1 cellular context compared by ENCODE assay signal in the genomic region with DNA sequence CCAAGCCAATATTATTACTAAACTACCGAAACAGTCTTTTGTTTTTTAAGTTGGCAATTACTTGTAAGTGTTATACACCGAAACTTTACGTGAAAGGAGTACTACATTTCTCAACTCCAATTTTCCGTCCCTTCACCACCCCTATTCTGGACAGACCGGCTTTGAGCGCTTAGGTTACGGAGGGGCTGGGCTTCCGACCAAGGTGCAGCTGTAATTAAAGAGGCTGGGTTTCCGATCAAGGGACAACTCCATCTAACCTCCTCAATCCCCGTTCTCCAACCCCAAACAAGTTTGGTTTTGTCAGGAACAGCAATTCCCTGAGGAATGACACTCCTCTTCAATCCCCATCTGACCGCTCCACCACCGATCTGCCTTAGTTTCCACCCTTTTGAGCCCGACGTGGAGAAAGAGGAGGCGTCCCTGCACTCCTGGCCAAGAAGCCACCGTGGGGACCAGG.
A peak's percentile ranks its signal among the peaks of the same experiment; 100 is the strongest.
TF ChIP-seq lines count a peak whose summit lies in the region.

No MANE protein-coding gene starts in this region.

TF ChIP-seq in HepG2, 621 proteins besides CTCF, POLR2A, EP300 and RAD21 (continued from another document and continues in another):
- no peak for TF ChIP-seq ZBTB40 (IDR thresholded peaks at IDR 0.05)
- TF ChIP-seq ZBTB40 (CRISPR knock-in tag; IDR thresholded peaks at IDR 0.05) = no peak
- no peak for TF ChIP-seq ZNF562 (CRISPR knock-in tag; IDR thresholded peaks at IDR 0.05; ENCODE audit: borderline replicate concordance)
- TF ChIP-seq SP1 (IDR thresholded peaks at IDR 0.05) = no peak
- TF ChIP-seq SP1 (CRISPR knock-in tag; IDR thresholded peaks at IDR 0.05) = no peak
- TF ChIP-seq SAP130 (CRISPR knock-in tag; IDR thresholded peaks at IDR 0.05; ENCODE audit: low read depth) = peak; percentile 37; the same call in 1 of the 2 replicates
- TF ChIP-seq ZNF331 (CRISPR knock-in tag; IDR thresholded peaks at IDR 0.05) = no peak
- no peak for TF ChIP-seq RELA (CRISPR knock-in tag; IDR thresholded peaks at IDR 0.05)
- TF ChIP-seq, protein P1, sequence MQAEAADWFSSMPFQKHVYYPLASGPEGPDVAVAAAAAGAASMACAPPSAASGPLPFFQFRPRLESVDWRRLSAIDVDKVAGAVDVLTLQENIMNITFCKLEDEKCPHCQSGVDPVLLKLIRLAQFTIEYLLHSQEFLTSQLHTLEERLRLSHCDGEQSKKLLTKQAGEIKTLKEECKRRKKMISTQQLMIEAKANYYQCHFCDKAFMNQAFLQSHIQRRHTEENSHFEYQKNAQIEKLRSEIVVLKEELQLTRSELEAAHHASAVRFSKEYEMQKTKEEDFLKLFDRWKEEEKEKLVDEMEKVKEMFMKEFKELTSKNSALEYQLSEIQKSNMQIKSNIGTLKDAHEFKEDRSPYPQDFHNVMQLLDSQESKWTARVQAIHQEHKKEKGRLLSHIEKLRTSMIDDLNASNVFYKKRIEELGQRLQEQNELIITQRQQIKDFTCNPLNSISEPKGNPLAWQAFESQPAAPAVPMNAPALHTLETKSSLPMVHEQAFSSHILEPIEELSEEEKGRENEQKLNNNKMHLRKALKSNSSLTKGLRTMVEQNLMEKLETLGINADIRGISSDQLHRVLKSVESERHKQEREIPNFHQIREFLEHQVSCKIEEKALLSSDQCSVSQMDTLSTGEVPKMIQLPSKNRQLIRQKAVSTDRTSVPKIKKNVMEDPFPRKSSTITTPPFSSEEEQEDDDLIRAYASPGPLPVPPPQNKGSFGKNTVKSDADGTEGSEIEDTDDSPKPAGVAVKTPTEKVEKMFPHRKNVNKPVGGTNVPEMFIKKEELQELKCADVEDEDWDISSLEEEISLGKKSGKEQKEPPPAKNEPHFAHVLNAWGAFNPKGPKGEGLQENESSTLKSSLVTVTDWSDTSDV (CRISPR knock-in tag; IDR thresholded peaks at IDR 0.05) = no peak
- no peak for TF ChIP-seq CCAR2 (optimal IDR thresholded peaks at IDR 0.05; ENCODE audit: low read depth, low read length)
- no peak for TF ChIP-seq MXI1 (IDR thresholded peaks at IDR 0.05; ENCODE audit: borderline replicate concordance, low read depth, low read length)
- TF ChIP-seq, protein P2, sequence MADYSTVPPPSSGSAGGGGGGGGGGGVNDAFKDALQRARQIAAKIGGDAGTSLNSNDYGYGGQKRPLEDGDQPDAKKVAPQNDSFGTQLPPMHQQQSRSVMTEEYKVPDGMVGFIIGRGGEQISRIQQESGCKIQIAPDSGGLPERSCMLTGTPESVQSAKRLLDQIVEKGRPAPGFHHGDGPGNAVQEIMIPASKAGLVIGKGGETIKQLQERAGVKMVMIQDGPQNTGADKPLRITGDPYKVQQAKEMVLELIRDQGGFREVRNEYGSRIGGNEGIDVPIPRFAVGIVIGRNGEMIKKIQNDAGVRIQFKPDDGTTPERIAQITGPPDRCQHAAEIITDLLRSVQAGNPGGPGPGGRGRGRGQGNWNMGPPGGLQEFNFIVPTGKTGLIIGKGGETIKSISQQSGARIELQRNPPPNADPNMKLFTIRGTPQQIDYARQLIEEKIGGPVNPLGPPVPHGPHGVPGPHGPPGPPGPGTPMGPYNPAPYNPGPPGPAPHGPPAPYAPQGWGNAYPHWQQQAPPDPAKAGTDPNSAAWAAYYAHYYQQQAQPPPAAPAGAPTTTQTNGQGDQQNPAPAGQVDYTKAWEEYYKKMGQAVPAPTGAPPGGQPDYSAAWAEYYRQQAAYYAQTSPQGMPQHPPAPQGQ (CRISPR knock-in tag; IDR thresholded peaks at IDR 0.05; ENCODE audit: borderline replicate concordance) = no peak
- no peak for TF ChIP-seq FOXP1 (IDR thresholded peaks at IDR 0.05)
- TF ChIP-seq FOXP1 (CRISPR knock-in tag; IDR thresholded peaks at IDR 0.05) = no peak
- TF ChIP-seq, protein P3, sequence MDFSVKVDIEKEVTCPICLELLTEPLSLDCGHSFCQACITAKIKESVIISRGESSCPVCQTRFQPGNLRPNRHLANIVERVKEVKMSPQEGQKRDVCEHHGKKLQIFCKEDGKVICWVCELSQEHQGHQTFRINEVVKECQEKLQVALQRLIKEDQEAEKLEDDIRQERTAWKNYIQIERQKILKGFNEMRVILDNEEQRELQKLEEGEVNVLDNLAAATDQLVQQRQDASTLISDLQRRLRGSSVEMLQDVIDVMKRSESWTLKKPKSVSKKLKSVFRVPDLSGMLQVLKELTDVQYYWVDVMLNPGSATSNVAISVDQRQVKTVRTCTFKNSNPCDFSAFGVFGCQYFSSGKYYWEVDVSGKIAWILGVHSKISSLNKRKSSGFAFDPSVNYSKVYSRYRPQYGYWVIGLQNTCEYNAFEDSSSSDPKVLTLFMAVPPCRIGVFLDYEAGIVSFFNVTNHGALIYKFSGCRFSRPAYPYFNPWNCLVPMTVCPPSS (IDR thresholded peaks at IDR 0.05) = no peak
- 0 out of 2 replicates have a peak, but pooled peaks have one; percentile 23 for TF ChIP-seq ZNF766 (CRISPR knock-in tag; IDR thresholded peaks at IDR 0.05; ENCODE audit: borderline replicate concordance)
- no peak for TF ChIP-seq KDM5B (CRISPR knock-in tag; IDR thresholded peaks at IDR 0.05; ENCODE audit: borderline replicate concordance)
- TF ChIP-seq BRD4 (CRISPR knock-in tag; IDR thresholded peaks at IDR 0.05) = no peak
- TF ChIP-seq, protein P4, sequence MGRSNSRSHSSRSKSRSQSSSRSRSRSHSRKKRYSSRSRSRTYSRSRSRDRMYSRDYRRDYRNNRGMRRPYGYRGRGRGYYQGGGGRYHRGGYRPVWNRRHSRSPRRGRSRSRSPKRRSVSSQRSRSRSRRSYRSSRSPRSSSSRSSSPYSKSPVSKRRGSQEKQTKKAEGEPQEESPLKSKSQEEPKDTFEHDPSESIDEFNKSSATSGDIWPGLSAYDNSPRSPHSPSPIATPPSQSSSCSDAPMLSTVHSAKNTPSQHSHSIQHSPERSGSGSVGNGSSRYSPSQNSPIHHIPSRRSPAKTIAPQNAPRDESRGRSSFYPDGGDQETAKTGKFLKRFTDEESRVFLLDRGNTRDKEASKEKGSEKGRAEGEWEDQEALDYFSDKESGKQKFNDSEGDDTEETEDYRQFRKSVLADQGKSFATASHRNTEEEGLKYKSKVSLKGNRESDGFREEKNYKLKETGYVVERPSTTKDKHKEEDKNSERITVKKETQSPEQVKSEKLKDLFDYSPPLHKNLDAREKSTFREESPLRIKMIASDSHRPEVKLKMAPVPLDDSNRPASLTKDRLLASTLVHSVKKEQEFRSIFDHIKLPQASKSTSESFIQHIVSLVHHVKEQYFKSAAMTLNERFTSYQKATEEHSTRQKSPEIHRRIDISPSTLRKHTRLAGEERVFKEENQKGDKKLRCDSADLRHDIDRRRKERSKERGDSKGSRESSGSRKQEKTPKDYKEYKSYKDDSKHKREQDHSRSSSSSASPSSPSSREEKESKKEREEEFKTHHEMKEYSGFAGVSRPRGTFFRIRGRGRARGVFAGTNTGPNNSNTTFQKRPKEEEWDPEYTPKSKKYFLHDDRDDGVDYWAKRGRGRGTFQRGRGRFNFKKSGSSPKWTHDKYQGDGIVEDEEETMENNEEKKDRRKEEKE (IDR thresholded peaks at IDR 0.05) = no peak
- TF ChIP-seq ZNF629 (CRISPR knock-in tag; conservative IDR thresholded peaks at IDR 0.05) = no peak
- TF ChIP-seq, protein P5, sequence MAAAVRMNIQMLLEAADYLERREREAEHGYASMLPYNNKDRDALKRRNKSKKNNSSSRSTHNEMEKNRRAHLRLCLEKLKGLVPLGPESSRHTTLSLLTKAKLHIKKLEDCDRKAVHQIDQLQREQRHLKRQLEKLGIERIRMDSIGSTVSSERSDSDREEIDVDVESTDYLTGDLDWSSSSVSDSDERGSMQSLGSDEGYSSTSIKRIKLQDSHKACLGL (CRISPR knock-in tag; IDR thresholded peaks at IDR 0.05) = no peak
- no peak for TF ChIP-seq ZNF44 (CRISPR knock-in tag; IDR thresholded peaks at IDR 0.05)
- no peak for TF ChIP-seq BHLHE40 (IDR thresholded peaks at IDR 0.05; ENCODE audit: low read length)
- TF ChIP-seq ZFP82 (CRISPR knock-in tag; IDR thresholded peaks at IDR 0.05; ENCODE audit: borderline replicate concordance) = peak; percentile 24; the same call in 1 of the 2 replicates
- TF ChIP-seq ATF7 (IDR thresholded peaks at IDR 0.05) = no peak
- TF ChIP-seq ATF7 (CRISPR knock-in tag; IDR thresholded peaks at IDR 0.05) = no peak
- no peak for TF ChIP-seq ZNF816 (CRISPR knock-in tag; IDR thresholded peaks at IDR 0.05; ENCODE audit: borderline replicate concordance)
- peak; percentile 91 for TF ChIP-seq ZNF781 (CRISPR knock-in tag; IDR thresholded peaks at IDR 0.05; ENCODE audit: borderline replicate concordance, not compliant biosample characterization)
- peak; percentile 80; the same call in 1 of the 2 replicates for TF ChIP-seq ZNF510 (CRISPR knock-in tag; IDR thresholded peaks at IDR 0.05; ENCODE audit: low read depth)
- no peak for TF ChIP-seq ZBTB25 (CRISPR knock-in tag; IDR thresholded peaks at IDR 0.05)
- no peak for TF ChIP-seq ZNF160 (CRISPR knock-in tag; IDR thresholded peaks at IDR 0.05)
- no peak for TF ChIP-seq ZNF33A (CRISPR knock-in tag; IDR thresholded peaks at IDR 0.05; ENCODE audit: borderline replicate concordance)
- no peak for TF ChIP-seq U2AF1 (optimal IDR thresholded peaks at IDR 0.05; ENCODE audit: low read depth, low read length)
- TF ChIP-seq, protein P6, sequence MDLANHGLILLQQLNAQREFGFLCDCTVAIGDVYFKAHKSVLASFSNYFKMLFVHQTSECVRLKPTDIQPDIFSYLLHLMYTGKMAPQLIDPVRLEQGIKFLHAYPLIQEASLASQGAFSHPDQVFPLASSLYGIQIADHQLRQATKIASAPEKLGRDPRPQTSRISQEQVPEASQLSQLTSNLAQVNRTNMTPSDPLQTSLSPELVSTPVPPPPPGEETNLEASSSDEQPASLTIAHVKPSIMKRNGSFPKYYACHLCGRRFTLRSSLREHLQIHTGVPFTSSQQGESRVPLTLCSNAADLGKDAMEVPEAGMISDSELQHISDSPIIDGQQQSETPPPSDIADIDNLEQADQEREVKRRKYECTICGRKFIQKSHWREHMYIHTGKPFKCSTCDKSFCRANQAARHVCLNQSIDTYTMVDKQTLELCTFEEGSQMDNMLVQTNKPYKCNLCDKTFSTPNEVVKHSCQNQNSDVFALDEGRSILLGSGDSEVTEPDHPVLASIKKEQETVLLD (CRISPR knock-in tag; IDR thresholded peaks at IDR 0.05; ENCODE audit: low read depth) = no peak
- TF ChIP-seq XBP1 (CRISPR knock-in tag; IDR thresholded peaks at IDR 0.05) = no peak
